1 cellular context compared by ENCODE assay signal in the genomic region with DNA sequence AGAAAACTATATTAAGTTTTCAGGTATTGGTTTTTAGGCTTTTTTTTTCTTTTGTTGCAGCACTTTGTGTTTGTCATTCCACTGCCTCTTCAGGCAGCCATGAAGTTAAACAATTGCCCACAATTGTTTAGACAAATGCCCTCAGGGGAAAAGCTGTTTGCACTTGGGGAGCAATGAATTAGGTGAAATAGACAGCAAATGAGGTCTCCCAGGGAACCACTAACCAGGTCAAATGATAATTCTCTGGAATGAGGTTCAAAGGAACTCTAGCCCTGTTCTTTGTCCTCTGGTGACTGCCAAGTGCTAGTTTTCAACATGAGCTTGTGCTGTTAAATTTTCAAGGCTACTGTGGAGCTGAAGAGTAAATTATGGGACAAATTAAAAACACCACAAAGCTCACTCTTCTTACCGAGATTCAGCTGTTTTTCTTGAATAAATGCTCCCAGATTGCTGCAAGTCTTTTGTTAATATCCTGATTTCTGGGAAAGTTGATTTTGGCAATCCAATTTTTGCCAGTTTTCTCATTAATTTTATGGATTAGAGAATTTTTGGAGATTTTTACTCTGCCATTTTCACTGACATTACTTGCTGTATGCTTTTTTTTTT.
A peak's percentile ranks its signal among the peaks of the same experiment; 100 is the strongest.
TF ChIP-seq lines count a peak whose summit lies in the region.

No MANE protein-coding gene starts in this region.

TF ChIP-seq in HepG2, 621 proteins besides CTCF, POLR2A, EP300 and RAD21 (continued from another document):
- TF ChIP-seq SCMH1 (CRISPR knock-in tag; IDR thresholded peaks at IDR 0.05; ENCODE audit: borderline replicate concordance) (no peak), ZNF788 (CRISPR knock-in tag; IDR thresholded peaks at IDR 0.05; ENCODE audit: borderline replicate concordance) (no peak), ARNTL (CRISPR knock-in tag; IDR thresholded peaks at IDR 0.05) (no peak), ZNF207 (IDR thresholded peaks at IDR 0.05; ENCODE audit: borderline replicate concordance) (no peak), ZNF432 (CRISPR knock-in tag; IDR thresholded peaks at IDR 0.05; ENCODE audit: borderline replicate concordance) (peak; percentile 99), SOX13 (IDR thresholded peaks at IDR 0.05) (no peak), SOX13 (CRISPR knock-in tag; conservative IDR thresholded peaks at IDR 0.05 in 1 of 2, IDR thresholded peaks at IDR 0.05 in 1 of 2) (peak in 1 of 2 experiments; percentile 59; a peak in 2 of 4 replicates)
- TF ChIP-seq, protein P1, sequence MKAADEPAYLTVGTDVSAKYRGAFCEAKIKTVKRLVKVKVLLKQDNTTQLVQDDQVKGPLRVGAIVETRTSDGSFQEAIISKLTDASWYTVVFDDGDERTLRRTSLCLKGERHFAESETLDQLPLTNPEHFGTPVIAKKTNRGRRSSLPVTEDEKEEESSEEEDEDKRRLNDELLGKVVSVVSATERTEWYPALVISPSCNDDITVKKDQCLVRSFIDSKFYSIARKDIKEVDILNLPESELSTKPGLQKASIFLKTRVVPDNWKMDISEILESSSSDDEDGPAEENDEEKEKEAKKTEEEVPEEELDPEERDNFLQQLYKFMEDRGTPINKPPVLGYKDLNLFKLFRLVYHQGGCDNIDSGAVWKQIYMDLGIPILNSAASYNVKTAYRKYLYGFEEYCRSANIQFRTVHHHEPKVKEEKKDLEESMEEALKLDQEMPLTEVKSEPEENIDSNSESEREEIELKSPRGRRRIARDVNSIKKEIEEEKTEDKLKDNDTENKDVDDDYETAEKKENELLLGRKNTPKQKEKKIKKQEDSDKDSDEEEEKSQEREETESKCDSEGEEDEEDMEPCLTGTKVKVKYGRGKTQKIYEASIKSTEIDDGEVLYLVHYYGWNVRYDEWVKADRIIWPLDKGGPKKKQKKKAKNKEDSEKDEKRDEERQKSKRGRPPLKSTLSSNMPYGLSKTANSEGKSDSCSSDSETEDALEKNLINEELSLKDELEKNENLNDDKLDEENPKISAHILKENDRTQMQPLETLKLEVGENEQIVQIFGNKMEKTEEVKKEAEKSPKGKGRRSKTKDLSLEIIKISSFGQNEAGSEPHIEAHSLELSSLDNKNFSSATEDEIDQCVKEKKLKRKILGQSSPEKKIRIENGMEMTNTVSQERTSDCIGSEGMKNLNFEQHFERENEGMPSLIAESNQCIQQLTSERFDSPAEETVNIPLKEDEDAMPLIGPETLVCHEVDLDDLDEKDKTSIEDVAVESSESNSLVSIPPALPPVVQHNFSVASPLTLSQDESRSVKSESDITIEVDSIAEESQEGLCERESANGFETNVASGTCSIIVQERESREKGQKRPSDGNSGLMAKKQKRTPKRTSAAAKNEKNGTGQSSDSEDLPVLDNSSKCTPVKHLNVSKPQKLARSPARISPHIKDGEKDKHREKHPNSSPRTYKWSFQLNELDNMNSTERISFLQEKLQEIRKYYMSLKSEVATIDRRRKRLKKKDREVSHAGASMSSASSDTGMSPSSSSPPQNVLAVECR (CRISPR knock-in tag; IDR thresholded peaks at IDR 0.05; ENCODE audit: borderline replicate concordance), result no peak
- TF ChIP-seq, protein P2, sequence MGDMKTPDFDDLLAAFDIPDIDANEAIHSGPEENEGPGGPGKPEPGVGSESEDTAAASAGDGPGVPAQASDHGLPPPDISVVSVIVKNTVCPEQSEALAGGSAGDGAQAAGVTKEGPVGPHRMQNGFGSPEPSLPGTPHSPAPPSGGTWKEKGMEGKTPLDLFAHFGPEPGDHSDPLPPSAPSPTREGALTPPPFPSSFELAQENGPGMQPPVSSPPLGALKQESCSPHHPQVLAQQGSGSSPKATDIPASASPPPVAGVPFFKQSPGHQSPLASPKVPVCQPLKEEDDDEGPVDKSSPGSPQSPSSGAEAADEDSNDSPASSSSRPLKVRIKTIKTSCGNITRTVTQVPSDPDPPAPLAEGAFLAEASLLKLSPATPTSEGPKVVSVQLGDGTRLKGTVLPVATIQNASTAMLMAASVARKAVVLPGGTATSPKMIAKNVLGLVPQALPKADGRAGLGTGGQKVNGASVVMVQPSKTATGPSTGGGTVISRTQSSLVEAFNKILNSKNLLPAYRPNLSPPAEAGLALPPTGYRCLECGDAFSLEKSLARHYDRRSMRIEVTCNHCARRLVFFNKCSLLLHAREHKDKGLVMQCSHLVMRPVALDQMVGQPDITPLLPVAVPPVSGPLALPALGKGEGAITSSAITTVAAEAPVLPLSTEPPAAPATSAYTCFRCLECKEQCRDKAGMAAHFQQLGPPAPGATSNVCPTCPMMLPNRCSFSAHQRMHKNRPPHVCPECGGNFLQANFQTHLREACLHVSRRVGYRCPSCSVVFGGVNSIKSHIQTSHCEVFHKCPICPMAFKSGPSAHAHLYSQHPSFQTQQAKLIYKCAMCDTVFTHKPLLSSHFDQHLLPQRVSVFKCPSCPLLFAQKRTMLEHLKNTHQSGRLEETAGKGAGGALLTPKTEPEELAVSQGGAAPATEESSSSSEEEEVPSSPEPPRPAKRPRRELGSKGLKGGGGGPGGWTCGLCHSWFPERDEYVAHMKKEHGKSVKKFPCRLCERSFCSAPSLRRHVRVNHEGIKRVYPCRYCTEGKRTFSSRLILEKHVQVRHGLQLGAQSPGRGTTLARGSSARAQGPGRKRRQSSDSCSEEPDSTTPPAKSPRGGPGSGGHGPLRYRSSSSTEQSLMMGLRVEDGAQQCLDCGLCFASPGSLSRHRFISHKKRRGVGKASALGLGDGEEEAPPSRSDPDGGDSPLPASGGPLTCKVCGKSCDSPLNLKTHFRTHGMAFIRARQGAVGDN (CRISPR knock-in tag; IDR thresholded peaks at IDR 0.05), result no peak
